In the genomic region with DNA sequence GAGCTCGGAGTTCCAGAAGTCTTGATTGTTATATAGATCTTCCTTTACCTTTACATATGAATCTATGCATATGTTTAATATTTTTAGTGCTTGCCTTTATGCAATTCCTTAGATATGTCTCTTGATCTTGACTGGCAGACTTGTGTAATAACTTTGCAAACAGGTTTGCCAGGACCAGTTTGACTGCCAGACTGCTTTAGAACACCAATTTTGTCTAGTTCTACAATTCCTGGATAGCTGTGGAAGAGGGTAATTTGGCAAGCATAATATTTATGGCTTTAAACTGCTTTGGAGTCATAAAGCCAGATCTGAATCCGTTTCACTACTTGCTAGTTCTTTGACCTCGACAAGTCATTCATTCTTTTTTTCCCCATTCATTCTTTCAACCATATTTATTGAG, we compare ENCODE assay signal across 15 cellular contexts.
DNase-seq lines count a peak whose midpoint lies in the region; ATAC-seq and TF ChIP-seq lines count a peak whose summit lies in the region.
"Had no signal": no experiment of that assay in that cellular context is flagged by ENCODE, and none has a peak within 500 bp of the region (broad histone marks: within the 10 kb centered on the region; RNA-seq: fewer than 3 reads in every experiment).

No MANE protein-coding gene starts in this region.

- H3K4me3 ChIP-seq in epithelial cell of esophagus (ENCODE audit: low read length) (no peak overlapping the region), mucosa of descending colon (no peak overlapping the region), A673 (ENCODE audit: low read depth, low read length, poor library complexity, severe bottlenecking) (no peak overlapping the region)
- H3K4me3 ChIP-seq: A549, BLaER1, GM23248 had no signal

- POLR2A ChIA-PET in A673 (lab: Charles Lee; ENCODE audit: low non-redundant PET): no interaction called here

- H3K4me1 ChIP-seq in mucosa of descending colon (ENCODE audit: low read depth): peaks cover 5% of the 10 kb centered on the region
- H3K4me1 ChIP-seq in A673 (ENCODE audit: insufficient read depth, low read length, poor library complexity, severe bottlenecking): peaks cover 4% of the 10 kb centered on the region
- H3K4me1 ChIP-seq: A549, BLaER1 had no signal

- BruUV-seq in A673 (replicated peaks; lab: Mats Ljungman, UMichigan): no TSS peak

- TF ChIP-seq CTCF in epithelial cell of esophagus (IDR thresholded peaks at IDR 0.05; ENCODE audit: insufficient read depth, low read depth, low read length, missing control alignments): no peak
- no peak for TF ChIP-seq CTCF in mucosa of descending colon (IDR thresholded peaks at IDR 0.05)
- TF ChIP-seq CTCF in A673 (conservative IDR thresholded peaks at IDR 0.05; ENCODE audit: low read depth, low read length): no peak

- DNase-seq in SIG-M5 treated with dmso at 0.1 percent for 504 hours (lab: John Stamatoyannopoulos, UW; ENCODE audit: unreplicated experiment) (peak; percentile 10), SIG-M5 (lab: John Stamatoyannopoulos, UW) (no peak), epithelial cell of esophagus (ENCODE audit: low read depth) (peak; percentile 75), mucosa of descending colon (peak in 1 of 3 donors; percentile 38), NAMALWA (ENCODE audit: low spot score) (no peak), A673 (ENCODE audit: low spot score) (no peak)
- DNase-seq: CD4-positive, alpha-beta memory T cell; DND-41; EL; GM23248; HCEC 1CT had no signal

- intact Hi-C loops in mucosa of descending colon (cut with DNase I, micrococcal nuclease) (loop anchor here in 1 of 2 donors (10.0 kb wide), 1 partner anchor 335 kb away; no protein-coding TSS in a partner anchor), A673 (cut with micrococcal nuclease; ENCODE audit: unreplicated experiment) (no loop called here)

- H3K9me3 ChIP-seq in mucosa of descending colon (no peaks in the 10 kb centered on the region), A673 (ENCODE audit: low read depth, low read length, poor library complexity, severe bottlenecking) (no peaks in the 10 kb centered on the region)
- H3K9me3 ChIP-seq: A549, BLaER1 had no signal

- ATAC-seq in mucosa of descending colon (peak; percentile 71), GM19035 (IDR thresholded peaks at IDR 0.05; ENCODE audit: unreplicated experiment) (no peak)
- ATAC-seq: A549 had no signal

- H3K36me3 ChIP-seq in mucosa of descending colon (ENCODE audit: low read depth): no peaks in the 10 kb centered on the region
- no peaks in the 10 kb centered on the region for H3K36me3 ChIP-seq in A673 (ENCODE audit: insufficient read depth, low read length, poor library complexity, severe bottlenecking)
- H3K36me3 ChIP-seq: BLaER1 had no signal

- no peaks in the 10 kb centered on the region for H3K27me3 ChIP-seq in A673 (replicated peaks; ENCODE audit: insufficient read depth, low read depth, low read length, poor library complexity)
- H3K27me3 ChIP-seq: BLaER1 had no signal

- CTCF ChIA-PET in A673 (lab: Charles Lee): no interaction called here

- no peak overlapping the region for H3K27ac ChIP-seq in A673 (ENCODE audit: low read depth, low read length, poor library complexity, severe bottlenecking)
- H3K27ac ChIP-seq: 22Rv1, A549, BLaER1, GM23248 had no signal

Comparison
In these comparisons a context has a peak if more than half of its experiments do, and no peak if none do; other contexts are left out.
1. DNase-seq: peak in SIG-M5 treated with dmso at 0.1 percent for 504 hours (single experiment) and epithelial cell of esophagus (single experiment); none in SIG-M5 (single experiment), NAMALWA (single experiment) and A673 (single experiment).